2 cellular contexts compared by ENCODE assay signal in genomic region chr12:112352921-112353320, GRCh38.
TF ChIP-seq lines count a peak whose summit lies in the region.

No MANE protein-coding gene starts in this region.

TF ChIP-seq in HCT116, 20 proteins besides CTCF, POLR2A, EP300 and RAD21 (continued from another document):
- TF ChIP-seq, protein P1, sequence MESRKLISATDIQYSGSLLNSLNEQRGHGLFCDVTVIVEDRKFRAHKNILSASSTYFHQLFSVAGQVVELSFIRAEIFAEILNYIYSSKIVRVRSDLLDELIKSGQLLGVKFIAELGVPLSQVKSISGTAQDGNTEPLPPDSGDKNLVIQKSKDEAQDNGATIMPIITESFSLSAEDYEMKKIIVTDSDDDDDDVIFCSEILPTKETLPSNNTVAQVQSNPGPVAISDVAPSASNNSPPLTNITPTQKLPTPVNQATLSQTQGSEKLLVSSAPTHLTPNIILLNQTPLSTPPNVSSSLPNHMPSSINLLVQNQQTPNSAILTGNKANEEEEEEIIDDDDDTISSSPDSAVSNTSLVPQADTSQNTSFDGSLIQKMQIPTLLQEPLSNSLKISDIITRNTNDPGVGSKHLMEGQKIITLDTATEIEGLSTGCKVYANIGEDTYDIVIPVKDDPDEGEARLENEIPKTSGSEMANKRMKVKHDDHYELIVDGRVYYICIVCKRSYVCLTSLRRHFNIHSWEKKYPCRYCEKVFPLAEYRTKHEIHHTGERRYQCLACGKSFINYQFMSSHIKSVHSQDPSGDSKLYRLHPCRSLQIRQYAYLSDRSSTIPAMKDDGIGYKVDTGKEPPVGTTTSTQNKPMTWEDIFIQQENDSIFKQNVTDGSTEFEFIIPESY (IDR thresholded peaks at IDR 0.05; ENCODE audit: extremely low read depth, insufficient replicate concordance, low read length): no peak
- TF ChIP-seq, protein P2, sequence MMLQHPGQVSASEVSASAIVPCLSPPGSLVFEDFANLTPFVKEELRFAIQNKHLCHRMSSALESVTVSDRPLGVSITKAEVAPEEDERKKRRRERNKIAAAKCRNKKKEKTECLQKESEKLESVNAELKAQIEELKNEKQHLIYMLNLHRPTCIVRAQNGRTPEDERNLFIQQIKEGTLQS (IDR thresholded peaks at IDR 0.05): no peak
- no peak for TF ChIP-seq ELF1 (IDR thresholded peaks at IDR 0.05; ENCODE audit: borderline replicate concordance, low read depth)
- TF ChIP-seq EZH2phosphoT487 (IDR thresholded peaks at IDR 0.05; ENCODE audit: borderline replicate concordance): no peak
- TF ChIP-seq SRF (IDR thresholded peaks at IDR 0.05; ENCODE audit: low read depth): no peak
- no peak for TF ChIP-seq CBX3 (IDR thresholded peaks at IDR 0.05; ENCODE audit: low read depth)
- no peak for TF ChIP-seq SP1 (IDR thresholded peaks at IDR 0.05; ENCODE audit: low read depth)
- TF ChIP-seq CEBPB (IDR thresholded peaks at IDR 0.05; ENCODE audit: low read depth): no peak
- TF ChIP-seq EGR1 (IDR thresholded peaks at IDR 0.05; ENCODE audit: low read depth): no peak
- no peak for TF ChIP-seq ZNF274 (IDR thresholded peaks at IDR 0.05; ENCODE audit: low read depth, low read length)
TF ChIP-seq in HCT116: peak in this region for 0.

TF ChIP-seq in neural cell, 6 proteins besides CTCF, POLR2A, EP300 and RAD21 (continued from another document):
- peak; percentile 28 for TF ChIP-seq MXI1 (conservative IDR thresholded peaks at IDR 0.05; ENCODE audit: poor library complexity, severe bottlenecking)
